8 cellular contexts compared by ENCODE assay signal in the genomic region with DNA sequence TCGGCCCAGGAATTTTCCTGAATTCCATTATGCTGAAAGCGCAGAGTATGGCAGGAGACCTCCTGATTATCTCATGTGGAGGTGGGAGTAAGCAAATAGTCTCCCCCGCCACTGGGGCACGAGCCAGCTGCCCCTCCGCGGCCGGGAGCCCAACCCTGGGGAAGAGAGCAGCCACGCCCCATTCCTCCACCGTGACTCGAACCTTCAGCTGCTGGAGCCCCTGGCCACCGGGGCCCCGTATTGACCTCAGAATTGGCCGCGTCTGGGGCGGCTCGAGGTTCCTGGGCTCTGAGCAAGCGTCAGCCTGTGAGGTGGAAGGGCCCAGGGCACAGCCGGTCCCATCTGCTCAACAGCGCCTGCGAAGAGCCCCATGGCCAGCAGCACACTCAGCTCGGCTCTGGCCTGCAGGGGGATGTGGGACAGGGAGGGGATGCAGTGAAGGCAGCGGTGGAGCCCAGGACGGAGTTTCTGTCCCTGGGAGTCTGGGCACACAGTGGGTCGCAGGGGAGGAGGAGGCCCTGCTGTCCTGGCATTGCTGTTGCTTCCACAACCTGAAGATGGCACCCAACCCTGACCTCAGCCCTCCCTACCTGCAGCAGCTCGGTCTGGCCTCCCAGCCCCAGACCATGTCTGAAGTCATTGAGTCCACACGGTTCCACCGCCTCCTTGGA.
DNase-seq lines count a peak whose midpoint lies in the region; ATAC-seq and TF ChIP-seq lines count a peak whose summit lies in the region.

No MANE protein-coding gene starts in this region.

- H3K27ac ChIP-seq in liver (ENCODE audit: low read depth in 1 of 2, low read length in 2 of 2) (no peak overlapping the region), tibial artery (peak overlapping the region; percentile 1 to 13)

- intact Hi-C loops in tibial artery (cut with DNase I; ENCODE audit: low total_unique reads) = loop anchor here (2.0 kb wide), 1 partner anchor 395 kb away; no protein-coding TSS in a partner anchor

- H3K27me3 ChIP-seq in liver (ENCODE audit: control insufficient read depth in 4 of 4, insufficient read depth in 4 of 4, low read length in 3 of 4) (peaks cover 0 to 8% (median 3%) of the 10 kb centered on the region in 4 donors), tibial artery (peaks cover 0 to 33% of the 10 kb centered on the region in 2 donors)

- peak; percentile 20 for DNase-seq in DMS153 treated with DMSO at 0.1 percent for 48 hours (lab: John Stamatoyannopoulos, UW; ENCODE audit: unreplicated experiment)
- peak; percentile 9 for DNase-seq in OCI-M1 (lab: John Stamatoyannopoulos, UW)
- DNase-seq in dedifferentiated amniotic fluid mesenchymal stem cell (ENCODE audit: extremely low spot score) = peak; percentile 76
- peak in 1 of 2 donors; percentile 73 for DNase-seq in tibial artery
- DNase-seq in NCI-H2227 (lab: John Stamatoyannopoulos, UW; ENCODE audit: unreplicated experiment) = no peak
- DNase-seq in effector CD8-positive, alpha-beta T cell (lab: John Stamatoyannopoulos, UW) = no peak

- peak; percentile 51 for ATAC-seq in GM21576 (IDR thresholded peaks at IDR 0.05; ENCODE audit: unreplicated experiment)

- no peak overlapping the region for H3K4me3 ChIP-seq in liver (ENCODE audit: low read depth in 1 of 3, low read length in 3 of 3)
- H3K4me3 ChIP-seq in tibial artery = peak overlapping the region; percentile 23 to 43

- H3K4me1 ChIP-seq in liver (ENCODE audit: control insufficient read depth in 4 of 4, insufficient read depth in 4 of 4, low read length in 3 of 4) (peaks cover 0 to 14% (median 3%) of the 10 kb centered on the region in 4 donors), tibial artery (peaks cover 0 to 30% (median 25%) of the 10 kb centered on the region in 4 donors)

- TF ChIP-seq CTCF in liver (IDR thresholded peaks at IDR 0.05; ENCODE audit: low read depth, low read length, missing input control) = peak; percentile 43
- TF ChIP-seq CTCF in tibial artery (IDR thresholded peaks at IDR 0.05) = peak; percentile 24 to 32

- no peaks in the 10 kb centered on the region for H3K36me3 ChIP-seq in liver (ENCODE audit: control insufficient read depth in 4 of 4, insufficient read depth in 3 of 4, low read depth in 1 of 4, low read length in 3 of 4)
- no peaks in the 10 kb centered on the region for H3K36me3 ChIP-seq in tibial artery

- no peak overlapping the region for H3K9ac ChIP-seq in liver (ENCODE audit: low read depth in 1 of 2, low read length in 2 of 2)

- H3K9me3 ChIP-seq in liver (ENCODE audit: control insufficient read depth in 4 of 4, low read length in 3 of 4) (no peaks in the 10 kb centered on the region), tibial artery (no peaks in the 10 kb centered on the region)

- WGBS in liver = 12% methylated on average over 27 of the region's 27 CpGs

- TF ChIP-seq RAD21 in liver (IDR thresholded peaks at IDR 0.05) = peak; percentile 65 to 72

TF ChIP-seq in liver, 16 proteins besides CTCF, POLR2A, EP300 and RAD21:
- TF ChIP-seq JUND (IDR thresholded peaks at IDR 0.05) (no peak), TAF1 (conservative IDR thresholded peaks at IDR 0.05) (no peak), GABPA (IDR thresholded peaks at IDR 0.05 in 1 of 2, conservative IDR thresholded peaks at IDR 0.05 in 1 of 2) (no peak), SP1 (IDR thresholded peaks at IDR 0.05) (no peak), YY1 (IDR thresholded peaks at IDR 0.05) (no peak), FOXA1 (IDR thresholded peaks at IDR 0.05) (no peak), RXRA (IDR thresholded peaks at IDR 0.05) (no peak), FOXA2 (IDR thresholded peaks at IDR 0.05) (no peak), HNF4G (IDR thresholded peaks at IDR 0.05) (no peak), HNF4A (conservative IDR thresholded peaks at IDR 0.05) (no peak), NR2F2 (IDR thresholded peaks at IDR 0.05) (no peak), EGR1 (IDR thresholded peaks at IDR 0.05; ENCODE audit: low read depth in 2 of 2) (no peak)
- TF ChIP-seq, protein P1, sequence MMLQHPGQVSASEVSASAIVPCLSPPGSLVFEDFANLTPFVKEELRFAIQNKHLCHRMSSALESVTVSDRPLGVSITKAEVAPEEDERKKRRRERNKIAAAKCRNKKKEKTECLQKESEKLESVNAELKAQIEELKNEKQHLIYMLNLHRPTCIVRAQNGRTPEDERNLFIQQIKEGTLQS (IDR thresholded peaks at IDR 0.05) = no peak
- TF ChIP-seq, protein P2, sequence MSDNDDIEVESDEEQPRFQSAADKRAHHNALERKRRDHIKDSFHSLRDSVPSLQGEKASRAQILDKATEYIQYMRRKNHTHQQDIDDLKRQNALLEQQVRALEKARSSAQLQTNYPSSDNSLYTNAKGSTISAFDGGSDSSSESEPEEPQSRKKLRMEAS (IDR thresholded peaks at IDR 0.05) = no peak
- TF ChIP-seq, protein P3, sequence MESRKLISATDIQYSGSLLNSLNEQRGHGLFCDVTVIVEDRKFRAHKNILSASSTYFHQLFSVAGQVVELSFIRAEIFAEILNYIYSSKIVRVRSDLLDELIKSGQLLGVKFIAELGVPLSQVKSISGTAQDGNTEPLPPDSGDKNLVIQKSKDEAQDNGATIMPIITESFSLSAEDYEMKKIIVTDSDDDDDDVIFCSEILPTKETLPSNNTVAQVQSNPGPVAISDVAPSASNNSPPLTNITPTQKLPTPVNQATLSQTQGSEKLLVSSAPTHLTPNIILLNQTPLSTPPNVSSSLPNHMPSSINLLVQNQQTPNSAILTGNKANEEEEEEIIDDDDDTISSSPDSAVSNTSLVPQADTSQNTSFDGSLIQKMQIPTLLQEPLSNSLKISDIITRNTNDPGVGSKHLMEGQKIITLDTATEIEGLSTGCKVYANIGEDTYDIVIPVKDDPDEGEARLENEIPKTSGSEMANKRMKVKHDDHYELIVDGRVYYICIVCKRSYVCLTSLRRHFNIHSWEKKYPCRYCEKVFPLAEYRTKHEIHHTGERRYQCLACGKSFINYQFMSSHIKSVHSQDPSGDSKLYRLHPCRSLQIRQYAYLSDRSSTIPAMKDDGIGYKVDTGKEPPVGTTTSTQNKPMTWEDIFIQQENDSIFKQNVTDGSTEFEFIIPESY (IDR thresholded peaks at IDR 0.05) = no peak
- TF ChIP-seq, protein P4, sequence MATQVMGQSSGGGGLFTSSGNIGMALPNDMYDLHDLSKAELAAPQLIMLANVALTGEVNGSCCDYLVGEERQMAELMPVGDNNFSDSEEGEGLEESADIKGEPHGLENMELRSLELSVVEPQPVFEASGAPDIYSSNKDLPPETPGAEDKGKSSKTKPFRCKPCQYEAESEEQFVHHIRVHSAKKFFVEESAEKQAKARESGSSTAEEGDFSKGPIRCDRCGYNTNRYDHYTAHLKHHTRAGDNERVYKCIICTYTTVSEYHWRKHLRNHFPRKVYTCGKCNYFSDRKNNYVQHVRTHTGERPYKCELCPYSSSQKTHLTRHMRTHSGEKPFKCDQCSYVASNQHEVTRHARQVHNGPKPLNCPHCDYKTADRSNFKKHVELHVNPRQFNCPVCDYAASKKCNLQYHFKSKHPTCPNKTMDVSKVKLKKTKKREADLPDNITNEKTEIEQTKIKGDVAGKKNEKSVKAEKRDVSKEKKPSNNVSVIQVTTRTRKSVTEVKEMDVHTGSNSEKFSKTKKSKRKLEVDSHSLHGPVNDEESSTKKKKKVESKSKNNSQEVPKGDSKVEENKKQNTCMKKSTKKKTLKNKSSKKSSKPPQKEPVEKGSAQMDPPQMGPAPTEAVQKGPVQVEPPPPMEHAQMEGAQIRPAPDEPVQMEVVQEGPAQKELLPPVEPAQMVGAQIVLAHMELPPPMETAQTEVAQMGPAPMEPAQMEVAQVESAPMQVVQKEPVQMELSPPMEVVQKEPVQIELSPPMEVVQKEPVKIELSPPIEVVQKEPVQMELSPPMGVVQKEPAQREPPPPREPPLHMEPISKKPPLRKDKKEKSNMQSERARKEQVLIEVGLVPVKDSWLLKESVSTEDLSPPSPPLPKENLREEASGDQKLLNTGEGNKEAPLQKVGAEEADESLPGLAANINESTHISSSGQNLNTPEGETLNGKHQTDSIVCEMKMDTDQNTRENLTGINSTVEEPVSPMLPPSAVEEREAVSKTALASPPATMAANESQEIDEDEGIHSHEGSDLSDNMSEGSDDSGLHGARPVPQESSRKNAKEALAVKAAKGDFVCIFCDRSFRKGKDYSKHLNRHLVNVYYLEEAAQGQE (IDR thresholded peaks at IDR 0.05) = no peak

Comparison
In these comparisons a context has a peak if more than half of its experiments do, and no peak if none do; other contexts are left out.
1. DNase-seq: peak in DMS153 treated with DMSO at 0.1 percent for 48 hours (single experiment), OCI-M1 (single experiment) and dedifferentiated amniotic fluid mesenchymal stem cell (single experiment); none in NCI-H2227 (single experiment) and effector CD8-positive, alpha-beta T cell (single experiment).
2. H3K27ac ChIP-seq: peak in tibial artery (2 of 2); none in liver (0 of 2).
3. H3K4me3 ChIP-seq: peak in tibial artery (2 of 2); none in liver (0 of 3).